In the genomic region with DNA sequence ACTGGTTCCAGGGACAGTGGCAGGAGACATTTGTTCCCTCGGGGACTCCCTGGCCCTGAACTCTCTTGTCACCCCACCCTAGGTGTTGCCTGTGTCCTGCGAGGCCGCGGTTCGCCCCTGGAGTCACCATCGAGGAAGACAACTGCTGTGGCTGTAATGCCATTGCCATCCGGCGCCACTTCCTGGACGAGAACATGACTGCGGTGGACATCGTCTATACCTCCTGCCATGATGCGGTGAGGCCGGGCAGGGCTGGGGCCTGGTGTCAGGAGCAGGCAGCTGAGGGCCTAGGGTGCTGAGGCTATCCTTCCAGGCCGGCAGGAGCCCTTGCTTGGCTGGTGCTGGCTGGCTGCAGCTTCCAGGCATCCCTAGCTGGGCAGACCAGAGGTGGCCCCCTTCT, we compare ENCODE assay signal across 8 cellular contexts. TPM values are rescaled to one million over a fixed set of nuclear protein-coding genes. Genes with fewer than 3 reads are reported as not detected.
"Had no signal": no experiment of that assay in that cellular context is flagged by ENCODE, and none has a peak within 500 bp of the region (broad histone marks: within the 10 kb centered on the region; RNA-seq: fewer than 3 reads in every experiment).

No MANE protein-coding gene starts in this region.

- DNase-seq: GDM1, GF-D8 had no signal

- H3K4me3 ChIP-seq: GM12878 had no signal

- FAIRE-seq: G401.6, GM12878, GM12891, GM12892, GM18507, GM19239 had no signal

RNA-seq across cellular contexts. Expression of a gene that starts 54.6 kb away (rescaled TPM):
- polyA plus RNA-seq: GM12878 had no signal
